ENCODE assay signal across 12 cellular contexts in the genomic region with DNA sequence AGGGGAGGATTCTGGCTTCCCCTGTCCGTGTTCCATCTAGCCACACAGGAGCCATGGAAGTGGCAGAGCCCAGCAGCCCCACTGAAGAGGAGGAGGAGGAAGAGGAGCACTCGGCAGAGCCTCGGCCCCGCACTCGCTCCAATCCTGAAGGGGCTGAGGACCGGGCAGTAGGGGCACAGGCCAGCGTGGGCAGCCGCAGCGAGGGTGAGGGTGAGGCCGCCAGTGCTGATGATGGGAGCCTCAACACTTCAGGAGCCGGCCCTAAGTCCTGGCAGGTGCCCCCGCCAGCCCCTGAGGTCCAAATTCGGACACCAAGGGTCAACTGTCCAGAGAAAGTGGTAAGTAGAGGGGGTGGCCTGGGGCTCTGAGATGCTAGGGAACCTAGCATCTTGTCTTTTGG. TPM values are rescaled to one million over a fixed set of nuclear protein-coding genes. Genes with fewer than 3 reads are reported as not detected.
A peak's percentile ranks its signal among the peaks of the same experiment; 100 is the strongest.
DNase-seq lines count a peak whose midpoint lies in the region; ATAC-seq and TF ChIP-seq lines count a peak whose summit lies in the region.
"Had no signal": no experiment of that assay in that cellular context is flagged by ENCODE, and none has a peak within 500 bp of the region (broad histone marks: within the 10 kb centered on the region; RNA-seq: fewer than 3 reads in every experiment).

No MANE protein-coding gene starts in this region.

- H3K4me2 ChIP-seq in OCI-LY7 (ENCODE audit: low read length) (0 out of 2 replicates have a peak overlapping the region, but pooled peaks have one; percentile 94), smooth muscle cell (peak overlapping the region; percentile 88)

- H3F3A ChIP-seq in smooth muscle cell (ENCODE audit: low read depth) = no peaks in the 10 kb centered on the region

- peaks cover 17% of the 10 kb centered on the region for H3K79me2 ChIP-seq in OCI-LY7 (ENCODE audit: insufficient read depth, low read depth, low read length)
- H3K79me2 ChIP-seq in smooth muscle cell (ENCODE audit: low read depth) = peaks cover 6% of the 10 kb centered on the region

- H4K20me1 ChIP-seq in OCI-LY7 (ENCODE audit: insufficient read depth, low read length) (no peaks in the 10 kb centered on the region), smooth muscle cell (ENCODE audit: low read depth) (no peaks in the 10 kb centered on the region)

- H3K36me3 ChIP-seq in OCI-LY7 (ENCODE audit: insufficient read depth, low read length) (peaks cover 35% of the 10 kb centered on the region), smooth muscle cell (ENCODE audit: low read depth) (no peaks in the 10 kb centered on the region)

- intact Hi-C loops in activated naive CD4-positive, alpha-beta T cell treated with anti-CD3 and anti-CD28 coated beads for 36 hours (cut with micrococcal nuclease) = loop anchor here (5.0 kb wide), 1 partner anchor 441 kb away; the partner anchor contains the start of gene SIN3B
- intact Hi-C loops in OCI-LY7 (cut with micrococcal nuclease; ENCODE audit: unreplicated experiment) = no loop called here

- H3K9me3 ChIP-seq in OCI-LY7 (ENCODE audit: low read length) (no peaks in the 10 kb centered on the region), smooth muscle cell (replicated peaks; ENCODE audit: low read depth) (no peaks in the 10 kb centered on the region)
- H3K9me3 ChIP-seq: lower lobe of right lung had no signal

- no peak overlapping the region for H3K27ac Mint-ChIP-seq in activated naive CD4-positive, alpha-beta T cell treated with anti-CD3 and anti-CD28 coated beads for 36 hours
- no peak overlapping the region for H3K27ac Mint-ChIP-seq in central memory CD8-positive, alpha-beta T cell (ENCODE audit: low read depth)

- BruUV-seq in OCI-LY7 (replicated peaks; lab: Mats Ljungman, UMichigan) = no TSS peak

- CTCF ChIA-PET in activated naive CD4-positive, alpha-beta T cell treated with anti-CD3 and anti-CD28 coated beads for 36 hours (lab: Charles Lee) = interaction anchor here (0.6 to 0.7 kb wide), 3 partner anchors 34 to 554 kb away, joined by 3 to 4 read pairs (median 3); partner anchors contain the start of gene CCDC194
- CTCF ChIA-PET in OCI-LY7 (lab: Charles Lee; ENCODE audit: unreplicated experiment) = no interaction called here

- H2AFZ ChIP-seq in OCI-LY7 (ENCODE audit: low read length) (no peak overlapping the region), smooth muscle cell (ENCODE audit: low read depth) (no peak overlapping the region)

- DNase-seq in activated naive CD4-positive, alpha-beta T cell treated with anti-CD3 and anti-CD28 coated beads for 36 hours = no peak
- no peak for DNase-seq in activated naive CD4-positive, alpha-beta T cell treated with anti-CD3 and anti-CD28 coated beads, Interleukin-2, amount 50 U/mL, for 16 hours
- no peak for DNase-seq in OCI-LY7 (ENCODE audit: low spot score)
- no peak for DNase-seq in central memory CD8-positive, alpha-beta T cell (ENCODE audit: low spot score in 2 of 2)
- no peak for DNase-seq in smooth muscle cell (lab: John Stamatoyannopoulos, UW; ENCODE audit: unreplicated experiment)
- no peak for DNase-seq in amygdala (lab: John Stamatoyannopoulos, UW)
- DNase-seq: aorta; lower lobe of right lung; NCI-H187 treated with DMSO at 0.1 percent for 48 hours; NK-92 treated with Interleukin-12 subunit alpha and Interleukin-12 subunit beta, amount 100 ng/mL, for 24 hours had no signal

- TF ChIP-seq CTCF in OCI-LY7 (conservative IDR thresholded peaks at IDR 0.05; ENCODE audit: low read length) = no peak
- TF ChIP-seq CTCF in smooth muscle cell (IDR thresholded peaks at IDR 0.05; ENCODE audit: borderline replicate concordance, insufficient read depth, poor library complexity, severe bottlenecking) = no peak

- H3K27me3 ChIP-seq in smooth muscle cell (ENCODE audit: low read depth) = no peaks in the 10 kb centered on the region

- H3K27ac ChIP-seq in OCI-LY7 (ENCODE audit: low read depth, low read length, poor library complexity, severe bottlenecking) = no peak overlapping the region
- H3K27ac ChIP-seq in smooth muscle cell (ENCODE audit: low read depth) = no peak overlapping the region
- H3K27ac ChIP-seq: lower lobe of right lung had no signal

- peaks cover 12% of the 10 kb centered on the region for H3K36me3 Mint-ChIP-seq in activated naive CD4-positive, alpha-beta T cell treated with anti-CD3 and anti-CD28 coated beads for 36 hours (ENCODE audit: low read depth)
- H3K36me3 Mint-ChIP-seq in central memory CD8-positive, alpha-beta T cell (ENCODE audit: insufficient read depth) = peaks cover 45% of the 10 kb centered on the region

- no peaks in the 10 kb centered on the region for H3K27me3 Mint-ChIP-seq in activated naive CD4-positive, alpha-beta T cell treated with anti-CD3 and anti-CD28 coated beads for 36 hours (ENCODE audit: low read depth)
- no peaks in the 10 kb centered on the region for H3K27me3 Mint-ChIP-seq in central memory CD8-positive, alpha-beta T cell

- H3K9me2 ChIP-seq in OCI-LY7 (ENCODE audit: insufficient read depth, low read length) = no peaks in the 10 kb centered on the region

- H3K4me3 ChIP-seq in OCI-LY7 (ENCODE audit: low read depth, low read length, poor library complexity, severe bottlenecking) (no peak overlapping the region), smooth muscle cell (no peak overlapping the region)

- H3K4me1 ChIP-seq in OCI-LY7 (ENCODE audit: insufficient read depth, low read length, poor library complexity, severe bottlenecking) (peaks cover 40% of the 10 kb centered on the region), smooth muscle cell (ENCODE audit: low read depth) (peaks cover 4% of the 10 kb centered on the region)

- H3K4me3 Mint-ChIP-seq in activated naive CD4-positive, alpha-beta T cell treated with anti-CD3 and anti-CD28 coated beads for 36 hours = peak overlapping the region; percentile 41
- peak overlapping the region; percentile 72 for H3K4me3 Mint-ChIP-seq in central memory CD8-positive, alpha-beta T cell

- H3K9ac ChIP-seq in smooth muscle cell (ENCODE audit: low read depth) = no peak overlapping the region

- H3K4me1 Mint-ChIP-seq in activated naive CD4-positive, alpha-beta T cell treated with anti-CD3 and anti-CD28 coated beads for 36 hours (ENCODE audit: low read depth) = peaks cover 20% of the 10 kb centered on the region
- H3K4me1 Mint-ChIP-seq in central memory CD8-positive, alpha-beta T cell = peaks cover 13% of the 10 kb centered on the region

- no peak for ATAC-seq in central memory CD8-positive, alpha-beta T cell (replicated peaks; ENCODE audit: extremely low read depth, poor library complexity, severe bottlenecking)
- ATAC-seq in GM19395 (IDR thresholded peaks at IDR 0.05; ENCODE audit: unreplicated experiment) (no peak), HG02588 (IDR thresholded peaks at IDR 0.05; ENCODE audit: unreplicated experiment) (no peak)
- ATAC-seq: lower lobe of right lung had no signal

- H3K9me3 Mint-ChIP-seq in activated naive CD4-positive, alpha-beta T cell treated with anti-CD3 and anti-CD28 coated beads for 36 hours = no peaks in the 10 kb centered on the region
- no peaks in the 10 kb centered on the region for H3K9me3 Mint-ChIP-seq in central memory CD8-positive, alpha-beta T cell

- 94% methylated on average over 12 of the region's 13 CpGs for WGBS in smooth muscle cell (ENCODE audit: low lambda C conversion rate)

- POLR2A ChIA-PET in OCI-LY7 (lab: Charles Lee) = no interaction called here

RNA-seq across cellular contexts. Expression of gene BABAM1, which starts 1.5 kb away (rescaled TPM):
- total RNA-seq in activated naive CD4-positive, alpha-beta T cell treated with anti-CD3 and anti-CD28 coated beads for 36 hours = 100 to 1,000 TPM; 108 to 109 TPM
- total RNA-seq in OCI-LY7 (2014; rRNA removed; shearing (Covaris generic)) = 79.0 and 79.7 TPM in 2 replicates
- total RNA-seq in OCI-LY7 (2022) (107 and 118 TPM in 2 replicates), smooth muscle cell (62.0 and 69.8 TPM in 2 replicates)
- 108 and 110 TPM in 2 replicates for polyA plus RNA-seq in smooth muscle cell

RNA-seq across cellular contexts. Expression of gene USHBP1, which starts 4.2 kb away (rescaled TPM):
- under 1 TPM in 1 of 2 experiments, not detected in 1; 0.20 TPM for total RNA-seq in activated naive CD4-positive, alpha-beta T cell treated with anti-CD3 and anti-CD28 coated beads for 36 hours
- total RNA-seq in OCI-LY7 (2014; rRNA removed; shearing (Covaris generic)) = 2.4 and 3.1 TPM in 2 replicates
- total RNA-seq in OCI-LY7 (2022) (6.5 and 7.6 TPM in 2 replicates), smooth muscle cell (not detected in 2 replicates)
- polyA plus RNA-seq in smooth muscle cell = not detected in 2 replicates

RNA-seq across cellular contexts. Expression of gene ANKLE1, which starts 12.9 kb away (rescaled TPM):
- total RNA-seq in activated naive CD4-positive, alpha-beta T cell treated with anti-CD3 and anti-CD28 coated beads for 36 hours = 1 to 10 TPM; 8.6 to 8.8 TPM
- total RNA-seq in OCI-LY7 (2014; rRNA removed; shearing (Covaris generic)) = 35.2 and 45.1 TPM in 2 replicates
- 53.7 and 59.4 TPM in 2 replicates for total RNA-seq in OCI-LY7 (2022)
- 0.36 and 1.0 TPM in 2 replicates for total RNA-seq in smooth muscle cell
- polyA plus RNA-seq in smooth muscle cell = 0.61 and 1.3 TPM in 2 replicates

RNA-seq across cellular contexts. Expression of gene NR2F6, which starts 23.0 kb away (rescaled TPM):
- 1 to 10 TPM; 5.3 to 6.0 TPM for total RNA-seq in activated naive CD4-positive, alpha-beta T cell treated with anti-CD3 and anti-CD28 coated beads for 36 hours
- 31.0 and 39.2 TPM in 2 replicates for total RNA-seq in OCI-LY7 (2014; rRNA removed; shearing (Covaris generic))
- total RNA-seq in OCI-LY7 (2022) = 30.0 and 33.1 TPM in 2 replicates
- total RNA-seq in smooth muscle cell = 47.8 and 57.4 TPM in 2 replicates
- polyA plus RNA-seq in smooth muscle cell = 99.8 and 104 TPM in 2 replicates

RNA-seq across cellular contexts. Expression of gene ABHD8, which starts 34.5 kb away (rescaled TPM):
- 1 to 10 TPM; 4.1 to 4.4 TPM for total RNA-seq in activated naive CD4-positive, alpha-beta T cell treated with anti-CD3 and anti-CD28 coated beads for 36 hours
- total RNA-seq in OCI-LY7 (2014; rRNA removed; shearing (Covaris generic)) = 11.6 TPM in 2 replicates
- total RNA-seq in OCI-LY7 (2022) (17.3 and 18.9 TPM in 2 replicates), smooth muscle cell (6.1 and 9.2 TPM in 2 replicates)
- polyA plus RNA-seq in smooth muscle cell = 15.1 and 16.6 TPM in 2 replicates
